ENCODE assay signal across 25 cellular contexts in the genomic region with DNA sequence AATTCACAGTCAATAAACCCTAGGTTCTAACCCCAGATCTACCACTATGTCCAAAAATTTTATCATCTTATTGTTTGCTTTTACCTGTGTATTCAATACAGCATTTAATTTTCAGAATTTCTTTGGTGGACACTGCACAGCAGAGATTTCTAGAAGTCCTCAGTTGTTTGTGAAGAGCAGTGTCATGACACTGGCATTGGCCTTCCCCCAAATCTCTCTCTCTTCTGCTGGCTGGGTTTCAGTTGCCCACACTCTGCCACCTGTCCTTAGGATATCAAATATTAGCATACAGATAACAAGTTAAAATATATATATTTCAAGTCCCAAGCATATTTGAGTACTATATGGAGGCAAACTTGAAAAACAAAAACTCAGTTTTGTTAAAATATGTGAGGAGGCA. TPM values are rescaled to one million over a fixed set of nuclear protein-coding genes. Genes with fewer than 3 reads are reported as not detected.
DNase-seq lines count a peak whose midpoint lies in the region; ATAC-seq, FAIRE-seq and TF ChIP-seq lines count a peak whose summit lies in the region.
"Had no signal": no experiment of that assay in that cellular context is flagged by ENCODE, and none has a peak within 500 bp of the region (broad histone marks: within the 10 kb centered on the region; RNA-seq: fewer than 3 reads in every experiment).

No MANE protein-coding gene starts in this region.

- no peak for TF ChIP-seq POLR2A in HepG2 (IDR thresholded peaks at IDR 0.05; ENCODE audit: insufficient read depth in 1 of 2, low read depth in 2 of 2, low read length in 2 of 2)

- no peak overlapping the region for H3K4me2 ChIP-seq in HepG2 (ENCODE audit: low read depth, low read length)
- H3K4me2 ChIP-seq: KMS-11 had no signal

- TF ChIP-seq CTCF in LNCaP clone FGC (IDR thresholded peaks at IDR 0.05; ENCODE audit: control insufficient read depth, extremely low read depth, insufficient read depth) = no peak
- TF ChIP-seq CTCF in HepG2 (CRISPR knock-in tag; IDR thresholded peaks at IDR 0.05) = no peak
- TF ChIP-seq CTCF in mucosa of descending colon (IDR thresholded peaks at IDR 0.05) = no peak

- ATAC-seq in HepG2 (no peak), GM18511 (IDR thresholded peaks at IDR 0.05; ENCODE audit: unreplicated experiment) (no peak), mucosa of descending colon (no peak)
- ATAC-seq: GM12878, PC-3, T-cell had no signal

- peaks cover 25% of the 10 kb centered on the region for H3K79me2 ChIP-seq in HepG2 (ENCODE audit: insufficient read depth, low read length)

- DNase-seq in CD8-positive, alpha-beta memory T cell = no peak
- DNase-seq in LNCaP clone FGC (ENCODE audit: low read depth) = peak; percentile 80
- DNase-seq in HepG2 (ENCODE audit: low spot score) = no peak
- no peak for DNase-seq in COLO668 (lab: John Stamatoyannopoulos, UW; ENCODE audit: unreplicated experiment)
- DNase-seq in mucosa of descending colon = no peak
- DNase-seq: GDM1; HCEC 1CT; IMR-90; NCI-H1048; NCI-H1417 treated with DMSO at 0.1 percent for 48 hours; NCI-H1694 treated with DMSO at 0.1 percent for 48 hours; NCI-H2171 treated with DMSO at 0.1 percent for 48 hours; NCI-H345; NCI-H510A treated with DMSO at 0.1 percent for 48 hours; NK-92 treated with Interleukin-12 subunit alpha and Interleukin-12 subunit beta, amount 100 ng/mL, for 24 hours; PC-3; T-cell had no signal

- peak overlapping the region in 1 of 8 donors; percentile 79 for H3K27ac Mint-ChIP-seq in CD8-positive, alpha-beta memory T cell
- H3K27ac Mint-ChIP-seq: B cell, T-cell had no signal

- in situ Hi-C loops in HepG2 (cut with HindIII; ENCODE audit: extremely low pct_ligation_motif_present, low pct_unique_long_range_greater_than_20kb) = no loop called here

- intact Hi-C loops in HepG2 (cut with micrococcal nuclease; ENCODE audit: unreplicated experiment) = no loop called here
- intact Hi-C loops in mucosa of descending colon (cut with DNase I, micrococcal nuclease) = no loop called here

- H3K9me3 ChIP-seq in CD8-positive, alpha-beta memory T cell (ENCODE audit: low read length) = no peaks in the 10 kb centered on the region
- peaks cover 16% of the 10 kb centered on the region for H3K9me3 ChIP-seq in HepG2 (ENCODE audit: low read length)
- no peaks in the 10 kb centered on the region for H3K9me3 ChIP-seq in skeletal muscle tissue (ENCODE audit: control insufficient read depth in 3 of 3, low read length in 3 of 3)
- H3K9me3 ChIP-seq in mucosa of descending colon = peaks cover 15% of the 10 kb centered on the region

- H3K9ac ChIP-seq in HepG2 (ENCODE audit: insufficient read depth, low read depth, low read length) (no peak overlapping the region), skeletal muscle tissue (ENCODE audit: low read depth in 1 of 3, low read length in 3 of 3) (no peak overlapping the region)
- H3K9ac ChIP-seq: KMS-11 had no signal

- peaks cover 17% of the 10 kb centered on the region for H4K20me1 ChIP-seq in HepG2 (ENCODE audit: insufficient read depth, low read length)

- peaks cover 6 to 16% (median 13%) of the 10 kb centered on the region in 5 donors for H3K9me3 Mint-ChIP-seq in CD8-positive, alpha-beta memory T cell

- H3K27me3 ChIP-seq in CD8-positive, alpha-beta memory T cell (ENCODE audit: insufficient read depth, low read length, poor library complexity, severe bottlenecking) = no peaks in the 10 kb centered on the region
- H3K27me3 ChIP-seq in HepG2 (ENCODE audit: control insufficient read depth in 1 of 2, insufficient read depth in 2 of 2, low read length in 2 of 2) (no peaks in the 10 kb centered on the region; a peak in 1 of 5 replicates), skeletal muscle tissue (ENCODE audit: control insufficient read depth in 3 of 3, insufficient read depth in 3 of 3, low read length in 3 of 3) (no peaks in the 10 kb centered on the region)

- no peak for FAIRE-seq in HepG2 (lab: Jason Lieb, UNC)
- FAIRE-seq: D721Med, GM12878, H1 had no signal

- no peak overlapping the region for H2AFZ ChIP-seq in HepG2 (ENCODE audit: low read length)

- CTCF ChIA-PET in CD8-positive, alpha-beta memory T cell (lab: Charles Lee) = no interaction called here
- CTCF ChIA-PET in HepG2 (lab: Yijun Ruan, JAX; ENCODE audit: low intra/inter-chr PET ratio, low total read pairs) = no interaction called here

- peak overlapping the region; percentile 29 for H3K27ac ChIP-seq in CD8-positive, alpha-beta memory T cell (ENCODE audit: low read depth, low read length)
- H3K27ac ChIP-seq in HepG2 (ENCODE audit: extremely low read length, insufficient read depth, low read length) (no peak overlapping the region), skeletal muscle tissue (ENCODE audit: low read depth, low read length) (peak overlapping the region; percentile 18)
- H3K27ac ChIP-seq: KMS-11 had no signal

- TF ChIP-seq EP300 in HepG2 (IDR thresholded peaks at IDR 0.05; ENCODE audit: low read depth in 2 of 2, low read length in 2 of 2) (no peak), HepG2 (CRISPR knock-in tag; IDR thresholded peaks at IDR 0.05; ENCODE audit: borderline replicate concordance) (no peak)

- H3K4me3 ChIP-seq in CD8-positive, alpha-beta memory T cell (ENCODE audit: low read length) = no peak overlapping the region
- no peak overlapping the region for H3K4me3 ChIP-seq in LNCaP clone FGC (ENCODE audit: low read depth, low read length)
- H3K4me3 ChIP-seq in HepG2 (replicated peaks in 1 of 3; ENCODE audit: insufficient read depth in 1 of 3, low read depth in 2 of 3, low read length in 3 of 3) = no peak overlapping the region
- no peak overlapping the region for H3K4me3 ChIP-seq in skeletal muscle tissue (ENCODE audit: low read length in 3 of 3)
- no peak overlapping the region for H3K4me3 ChIP-seq in mucosa of descending colon
- H3K4me3 ChIP-seq: GM12878 had no signal

- TF ChIP-seq RAD21 in HepG2 (CRISPR knock-in tag; IDR thresholded peaks at IDR 0.05) = no peak

- H3K27me3 Mint-ChIP-seq in CD8-positive, alpha-beta memory T cell = peaks cover 0 to under 1% of the 10 kb centered on the region in 2 donors
- H3K27me3 Mint-ChIP-seq: B cell, T-cell had no signal

- H3K4me3 Mint-ChIP-seq in CD8-positive, alpha-beta memory T cell = peak overlapping the region in 2 of 7 donors; percentile 40 to 81
- H3K4me3 Mint-ChIP-seq: CD14-positive monocyte had no signal

- H3K36me3 ChIP-seq in CD8-positive, alpha-beta memory T cell (ENCODE audit: insufficient read depth, low read length) = peaks cover 4% of the 10 kb centered on the region
- H3K36me3 ChIP-seq in HepG2 (replicated peaks in 1 of 2; ENCODE audit: control insufficient read depth in 1 of 2, insufficient read depth in 2 of 2, low read length in 2 of 2) (peaks cover 2 to 4% of the 10 kb centered on the region in 2 experiments; a peak in 4 of 5 replicates), skeletal muscle tissue (ENCODE audit: control insufficient read depth in 3 of 3, insufficient read depth in 3 of 3, low read length in 3 of 3) (peaks cover 3 to 5% (median 5%) of the 10 kb centered on the region in 3 donors), mucosa of descending colon (ENCODE audit: low read depth) (no peaks in the 10 kb centered on the region)

- POLR2A ChIA-PET in CD8-positive, alpha-beta memory T cell (lab: Charles Lee) = no interaction called here
- POLR2A ChIA-PET in HepG2 (lab: Yijun Ruan, JAX) = no interaction called here

- TSS peak; percentile 28 for BruUV-seq in HepG2 (replicated peaks; lab: Mats Ljungman, UMichigan)

- peaks cover 25% of the 10 kb centered on the region for H3K4me1 ChIP-seq in CD8-positive, alpha-beta memory T cell (ENCODE audit: insufficient read depth, low read length)
- peaks cover 34% of the 10 kb centered on the region for H3K4me1 ChIP-seq in HepG2 (ENCODE audit: insufficient read depth, low read length)
- H3K4me1 ChIP-seq in skeletal muscle tissue (ENCODE audit: control insufficient read depth in 3 of 3, insufficient read depth in 3 of 3, low read length in 3 of 3) = peaks cover 13 to 16% (median 14%) of the 10 kb centered on the region in 3 donors
- H3K4me1 ChIP-seq in mucosa of descending colon (ENCODE audit: low read depth) = peaks cover 14% of the 10 kb centered on the region

- H3K4me1 Mint-ChIP-seq in CD8-positive, alpha-beta memory T cell = peaks cover 17 to 25% (median 20%) of the 10 kb centered on the region in 3 donors

- peaks cover 2 to 21% (median 19%) of the 10 kb centered on the region in 3 donors for H3K36me3 Mint-ChIP-seq in CD8-positive, alpha-beta memory T cell

RNA-seq across cellular contexts. Expression of a gene that starts 2.0 kb away (rescaled TPM):
- 10 to 100 TPM; 52.2 to 54.1 TPM for total RNA-seq in CD8-positive, alpha-beta memory T cell
- 74.4 TPM for polyA plus RNA-seq in CD8-positive, alpha-beta memory T cell
- total RNA-seq in HepG2 (2016; rRNA removed; fragmentation: Illumina TruSeq; extraction: Trizol) = 69.1 and 102 TPM in 2 replicates
- total RNA-seq in HepG2 (2016; cell fraction: cytosol; rRNA removed; fragmentation: Illumina TruSeq; extraction: Trizol; ENCODE audit: low read depth) = 4.6 and 6.7 TPM in 2 replicates
- 71.0 and 103 TPM in 2 replicates for total RNA-seq in HepG2 (2016; cell fraction: insoluble cytoplasmic fraction; rRNA removed; fragmentation: Illumina TruSeq; extraction: Trizol)
- total RNA-seq in HepG2 (2016; cell fraction: membrane; rRNA removed; fragmentation: Illumina TruSeq; extraction: Trizol) = 19.1 and 23.2 TPM in 2 replicates
- 67.8 and 71.7 TPM in 2 replicates for total RNA-seq in HepG2 (2016; cell fraction: nucleus; rRNA removed; fragmentation: Illumina TruSeq; extraction: Trizol)
- 20.8 and 22.7 TPM in 2 replicates for polyA plus RNA-seq in HepG2 (2011; rRNA removed)
- 23.4 and 44.4 TPM in 2 replicates for polyA plus RNA-seq in HepG2 (2011; cell fraction: cytosol; rRNA removed)
- 80.0 and 102 TPM in 2 replicates for polyA plus RNA-seq in HepG2 (2011; cell fraction: nucleus; rRNA removed)
- polyA plus RNA-seq in HepG2 (2012) = 29.3 and 38.3 TPM in 2 replicates
- 1.6 and 2.0 TPM in 2 replicates for polyA plus RNA-seq in HepG2 (2016; cell fraction: cytosol; fragmentation: Illumina TruSeq; extraction: Trizol; ENCODE audit: low read depth)
- 67.9 and 69.4 TPM in 2 replicates for polyA plus RNA-seq in HepG2 (2016; cell fraction: insoluble cytoplasmic fraction; fragmentation: Illumina TruSeq; extraction: Trizol; ENCODE audit: low read depth)
- polyA plus RNA-seq in HepG2 (2016; cell fraction: membrane; fragmentation: Illumina TruSeq; extraction: Trizol; ENCODE audit: low read depth) = 6.6 and 7.6 TPM in 2 replicates
- polyA plus RNA-seq in HepG2 (2016; cell fraction: nucleus; fragmentation: Illumina TruSeq; extraction: Trizol; ENCODE audit: insufficient read depth, low read depth) = 48.7 and 49.4 TPM in 2 replicates
- 22.2 and 83.8 TPM in 2 replicates for polyA minus RNA-seq in HepG2 (2011; rRNA and poly(A)+ RNA removed; ENCODE audit: low replicate concordance)
- 34.7 and 43.5 TPM in 2 replicates for polyA minus RNA-seq in HepG2 (2011; cell fraction: cytosol; rRNA and poly(A)+ RNA removed)
- polyA minus RNA-seq in HepG2 (2011; cell fraction: nucleus; rRNA and poly(A)+ RNA removed) = 128 and 146 TPM in 2 replicates
- total RNA-seq in skeletal muscle tissue = 29.2 TPM
- total RNA-seq in mucosa of descending colon = 10 to 100 TPM; 30.8 to 52.8 (median 32.4) TPM

RNA-seq across cellular contexts. Expression of a gene that starts 20.2 kb away (rescaled TPM):
- 1 to 10 TPM; 6.8 to 7.3 TPM for total RNA-seq in CD8-positive, alpha-beta memory T cell
- polyA plus RNA-seq in CD8-positive, alpha-beta memory T cell = 7.4 TPM
- total RNA-seq in HepG2 (2016; rRNA removed; fragmentation: Illumina TruSeq; extraction: Trizol) = 108 and 125 TPM in 2 replicates
- total RNA-seq in HepG2 (2016; cell fraction: cytosol; rRNA removed; fragmentation: Illumina TruSeq; extraction: Trizol; ENCODE audit: low read depth) = 16.9 and 17.5 TPM in 2 replicates
- total RNA-seq in HepG2 (2016; cell fraction: insoluble cytoplasmic fraction; rRNA removed; fragmentation: Illumina TruSeq; extraction: Trizol) = 103 and 128 TPM in 2 replicates
- total RNA-seq in HepG2 (2016; cell fraction: membrane; rRNA removed; fragmentation: Illumina TruSeq; extraction: Trizol) = 55.2 and 56.2 TPM in 2 replicates
- total RNA-seq in HepG2 (2016; cell fraction: nucleus; rRNA removed; fragmentation: Illumina TruSeq; extraction: Trizol) = 194 and 207 TPM in 2 replicates
- 74.0 and 84.3 TPM in 2 replicates for polyA plus RNA-seq in HepG2 (2011; rRNA removed)
- 50.4 and 63.7 TPM in 2 replicates for polyA plus RNA-seq in HepG2 (2011; cell fraction: cytosol; rRNA removed)
- 123 and 153 TPM in 2 replicates for polyA plus RNA-seq in HepG2 (2011; cell fraction: nucleus; rRNA removed)
- 99.7 and 110 TPM in 2 replicates for polyA plus RNA-seq in HepG2 (2012)
- 14.1 and 15.2 TPM in 2 replicates for polyA plus RNA-seq in HepG2 (2016; cell fraction: cytosol; fragmentation: Illumina TruSeq; extraction: Trizol; ENCODE audit: low read depth)
- polyA plus RNA-seq in HepG2 (2016; cell fraction: insoluble cytoplasmic fraction; fragmentation: Illumina TruSeq; extraction: Trizol; ENCODE audit: low read depth) = 156 and 162 TPM in 2 replicates
- polyA plus RNA-seq in HepG2 (2016; cell fraction: membrane; fragmentation: Illumina TruSeq; extraction: Trizol; ENCODE audit: low read depth) = 43.7 and 47.6 TPM in 2 replicates
- 215 and 247 TPM in 2 replicates for polyA plus RNA-seq in HepG2 (2016; cell fraction: nucleus; fragmentation: Illumina TruSeq; extraction: Trizol; ENCODE audit: insufficient read depth, low read depth)
- polyA minus RNA-seq in HepG2 (2011; rRNA and poly(A)+ RNA removed; ENCODE audit: low replicate concordance) = 0.82 and 141 TPM in 2 replicates
- polyA minus RNA-seq in HepG2 (2011; cell fraction: cytosol; rRNA and poly(A)+ RNA removed) = 18.3 and 32.4 TPM in 2 replicates
- 204 and 288 TPM in 2 replicates for polyA minus RNA-seq in HepG2 (2011; cell fraction: nucleus; rRNA and poly(A)+ RNA removed)
- 2.6 TPM for total RNA-seq in skeletal muscle tissue
- total RNA-seq in mucosa of descending colon = 10 to 100 TPM; 27.0 to 45.1 (median 42.2) TPM

RNA-seq across cellular contexts. Expression of a gene that starts 46.1 kb away (rescaled TPM):
- total RNA-seq in CD8-positive, alpha-beta memory T cell = under 1 TPM; 0.13 to 0.33 TPM
- 0.10 TPM for polyA plus RNA-seq in CD8-positive, alpha-beta memory T cell
- total RNA-seq in HepG2 (2016; rRNA removed; fragmentation: Illumina TruSeq; extraction: Trizol) = 0.71 and 1.1 TPM in 2 replicates
- total RNA-seq in HepG2 (2016; cell fraction: cytosol; rRNA removed; fragmentation: Illumina TruSeq; extraction: Trizol; ENCODE audit: low read depth) = 0.26 and 0.91 TPM in 2 replicates
- 0.80 and 0.82 TPM in 2 replicates for total RNA-seq in HepG2 (2016; cell fraction: insoluble cytoplasmic fraction; rRNA removed; fragmentation: Illumina TruSeq; extraction: Trizol)
- total RNA-seq in HepG2 (2016; cell fraction: membrane; rRNA removed; fragmentation: Illumina TruSeq; extraction: Trizol) = 0.69 and 0.80 TPM in 2 replicates
- 1.1 and 1.6 TPM in 2 replicates for total RNA-seq in HepG2 (2016; cell fraction: nucleus; rRNA removed; fragmentation: Illumina TruSeq; extraction: Trizol)
- polyA plus RNA-seq in HepG2 (2011; rRNA removed) = 0.73 and 0.77 TPM in 2 replicates
- 0.44 and 0.97 TPM in 2 replicates for polyA plus RNA-seq in HepG2 (2011; cell fraction: cytosol; rRNA removed)
- polyA plus RNA-seq in HepG2 (2011; cell fraction: nucleus; rRNA removed) = 0.40 and 1.1 TPM in 2 replicates
- 0.68 and 0.71 TPM in 2 replicates for polyA plus RNA-seq in HepG2 (2012)
- polyA plus RNA-seq in HepG2 (2016; cell fraction: cytosol; fragmentation: Illumina TruSeq; extraction: Trizol; ENCODE audit: low read depth) = 0.17 and 0.42 TPM in 2 replicates
- polyA plus RNA-seq in HepG2 (2016; cell fraction: insoluble cytoplasmic fraction; fragmentation: Illumina TruSeq; extraction: Trizol; ENCODE audit: low read depth) = 0.75 and 0.91 TPM in 2 replicates
- 0.35 and 0.45 TPM in 2 replicates for polyA plus RNA-seq in HepG2 (2016; cell fraction: membrane; fragmentation: Illumina TruSeq; extraction: Trizol; ENCODE audit: low read depth)
- 0.93 and 1.4 TPM in 2 replicates for polyA plus RNA-seq in HepG2 (2016; cell fraction: nucleus; fragmentation: Illumina TruSeq; extraction: Trizol; ENCODE audit: insufficient read depth, low read depth)
- 0.84 TPM in 1 of 2 replicates, not detected in the other for polyA minus RNA-seq in HepG2 (2011; rRNA and poly(A)+ RNA removed; ENCODE audit: low replicate concordance)
- 0.30 TPM in 1 of 2 replicates, not detected in the other for polyA minus RNA-seq in HepG2 (2011; cell fraction: cytosol; rRNA and poly(A)+ RNA removed)
- 0.77 and 0.87 TPM in 2 replicates for polyA minus RNA-seq in HepG2 (2011; cell fraction: nucleus; rRNA and poly(A)+ RNA removed)
- total RNA-seq in skeletal muscle tissue = not detected
- total RNA-seq in mucosa of descending colon = 1 to 10 TPM; 1.4 to 3.3 (median 1.5) TPM
- total RNA-seq: H1, IMR-90, PC-3 had no signal
- polyA plus RNA-seq: IMR-90 had no signal
